In genomic region chr4:173168396-173169177, GRCh38 we compare ENCODE assay signal across 8 cellular contexts. TPM values are rescaled to one million over a fixed set of nuclear protein-coding genes. Genes with fewer than 3 reads are reported as not detected.
DNase-seq lines count a peak whose midpoint lies in the region; ATAC-seq and TF ChIP-seq lines count a peak whose summit lies in the region.

Gene GALNT7 (plus strand): TSS chr4:173168811. CDS start chr4:173168836, 25 bp downstream.

- H3K4me1 Mint-ChIP-seq in central memory CD8-positive, alpha-beta T cell = peaks cover 46% of the 10 kb centered on the region

- H3K4me3 Mint-ChIP-seq in central memory CD8-positive, alpha-beta T cell = peak within 1 kb of the TSS; percentile 97

- no peaks in the 10 kb centered on the region for H3K9me3 Mint-ChIP-seq in central memory CD8-positive, alpha-beta T cell

- in situ Hi-C loops in ACHN (cut with HindIII; ENCODE audit: low pct_ligation_motif_present, low pct_unique_long_range_greater_than_20kb, low sequenced_read_pairs) = no loop called here

- H3K27ac Mint-ChIP-seq in central memory CD8-positive, alpha-beta T cell (ENCODE audit: low read depth) = peak within 1 kb of the TSS; percentile 96

- H3K36me3 Mint-ChIP-seq in central memory CD8-positive, alpha-beta T cell (ENCODE audit: insufficient read depth) = peaks cover 6% of the 10 kb centered on the region

- no peaks in the 10 kb centered on the region for H3K27me3 Mint-ChIP-seq in central memory CD8-positive, alpha-beta T cell

- no peaks in the 10 kb centered on the region for H3K36me3 ChIP-seq in kidney epithelial cell (ENCODE audit: control insufficient read depth, insufficient read depth, low read length)

- DNase-seq in ACHN = peak; percentile 81
- peak; percentile 31 for DNase-seq in NCI-H2196 treated with DMSO at 0.1 percent for 48 hours (lab: John Stamatoyannopoulos, UW; ENCODE audit: unreplicated experiment)
- DNase-seq in activated CD4-positive, CD25-positive, alpha-beta regulatory T cell treated with anti-CD3 and anti-CD28 coated beads, Interleukin-2, amount 50 U/mL, for 16 hours (ENCODE audit: low read depth, low spot score) = peak; percentile 22
- peak; percentile 17 to 23 for DNase-seq in central memory CD8-positive, alpha-beta T cell (ENCODE audit: low spot score in 2 of 2)
- DNase-seq in kidney epithelial cell (ENCODE audit: low read depth) = no peak
- peak; percentile 46 to 48 for DNase-seq in stimulated activated CD4-positive, alpha-beta T cell treated with anti-CD3 and anti-CD28 coated beads, Interleukin-15, amount 100 ng/mL, for 48 hours (ENCODE audit: low read depth in 2 of 2)

- ATAC-seq in GM18870 (IDR thresholded peaks at IDR 0.05; ENCODE audit: unreplicated experiment) = peak; percentile 25
- ATAC-seq in HG03103 (IDR thresholded peaks at IDR 0.05; ENCODE audit: low read depth, unreplicated experiment) = peak; percentile 31
- ATAC-seq in central memory CD8-positive, alpha-beta T cell (replicated peaks; ENCODE audit: extremely low read depth, poor library complexity, severe bottlenecking) = peak; percentile 58

- H3K27me3 ChIP-seq in kidney epithelial cell (ENCODE audit: control insufficient read depth, insufficient read depth, low read length) = no peaks in the 10 kb centered on the region

- no peak for TF ChIP-seq CTCF in kidney epithelial cell (IDR thresholded peaks at IDR 0.05; ENCODE audit: insufficient read depth, low read length, poor library complexity, severe bottlenecking)

- peak within 1 kb of the TSS; percentile 95 for H3K4me3 ChIP-seq in kidney epithelial cell (ENCODE audit: low read depth, low read length)

RNA-seq across cellular contexts. Expression of gene GALNT7, which starts in this region (rescaled TPM):
- total RNA-seq in kidney epithelial cell = 42.5 and 46.6 TPM in 2 replicates
